ENCODE assay signal across 16 cellular contexts in the genomic region with DNA sequence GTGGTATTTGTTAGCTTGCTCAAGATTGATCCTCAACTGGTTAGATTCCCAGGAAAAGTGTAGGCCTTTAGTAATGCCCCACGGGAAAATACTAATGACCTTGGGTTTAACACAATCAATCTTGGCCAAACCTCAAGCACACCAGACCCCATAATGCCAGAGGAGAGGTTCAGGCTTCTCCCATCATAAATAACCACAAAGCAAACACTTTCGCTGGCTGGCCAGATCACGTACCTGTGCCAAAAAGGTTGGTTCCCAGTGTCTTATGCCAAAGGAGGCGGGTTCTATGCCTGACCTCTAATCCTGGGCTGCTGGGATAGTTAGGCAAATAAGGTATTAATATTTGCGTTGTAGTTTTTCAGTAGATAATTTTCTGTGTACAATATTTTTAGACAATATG.
"Had no signal": no experiment of that assay in that cellular context is flagged by ENCODE, and none has a peak within 500 bp of the region (broad histone marks: within the 10 kb centered on the region; RNA-seq: fewer than 3 reads in every experiment).

No MANE protein-coding gene starts in this region.

- H3K9me3 ChIP-seq: colonic mucosa, right atrium auricular region, tibial nerve had no signal

- H3K27me3 Mint-ChIP-seq: activated B cell treated with CpG ODN at 0.5 μM for 24 hours; activated CD4-positive, alpha-beta T cell treated with anti-CD3 and anti-CD28 coated beads, Interleukin-2, amount 10 ng/mL, durations not matched to agents 24 days and 14 days; activated CD8-positive, alpha-beta T cell treated with anti-CD3 and anti-CD28 coated beads for 36 hours; activated T-cell treated with anti-CD3 and anti-CD28 coated beads, Interleukin-2, amount 50 U/mL, for 24 hours; progenitor cell of endocrine pancreas had no signal

- H3K4me1 ChIP-seq: colonic mucosa, right atrium auricular region, tibial nerve had no signal

- H3K4me3 ChIP-seq: colonic mucosa, right atrium auricular region, tibial nerve had no signal

- H3K27me3 ChIP-seq: colonic mucosa, right atrium auricular region, tibial nerve had no signal

- H3K36me3 ChIP-seq: colonic mucosa, right atrium auricular region, tibial nerve had no signal

- H3K4me3 Mint-ChIP-seq: activated B cell treated with CpG ODN at 0.5 μM for 24 hours; activated CD4-positive, alpha-beta T cell treated with anti-CD3 and anti-CD28 coated beads, Interleukin-2, amount 10 ng/mL, durations not matched to agents 24 days and 14 days; activated CD8-positive, alpha-beta T cell treated with anti-CD3 and anti-CD28 coated beads for 36 hours; activated naive CD4-positive, alpha-beta T cell treated with anti-CD3 and anti-CD28 coated beads for 36 hours; activated T-cell treated with anti-CD3 and anti-CD28 coated beads, Interleukin-2, amount 50 U/mL, for 24 hours; brain; nephron progenitor cell had no signal

- H3K36me3 Mint-ChIP-seq: brain had no signal

- H3K9me3 Mint-ChIP-seq: nephron progenitor cell had no signal

- DNase-seq: activated B cell treated with CpG ODN at 0.5 μM for 24 hours; activated CD4-positive, alpha-beta T cell treated with anti-CD3 and anti-CD28 coated beads, Interleukin-2, amount 10 ng/mL, durations not matched to agents 24 days and 14 days; activated CD8-positive, alpha-beta T cell treated with anti-CD3 and anti-CD28 coated beads for 36 hours; activated naive CD4-positive, alpha-beta T cell treated with anti-CD3 and anti-CD28 coated beads for 36 hours; activated T-cell treated with anti-CD3 and anti-CD28 coated beads, Interleukin-2, amount 50 U/mL, for 24 hours; colonic mucosa; hypothalamus; midbrain; nephron progenitor cell; nucleus accumbens; stimulated activated CD4-positive, alpha-beta T cell treated with anti-CD3 and anti-CD28 coated beads, Interleukin-2, amount 100 ng/mL, for 24 hours; stimulated activated naive CD4-positive, alpha-beta T cell treated with Interleukin-2 at 50 U/mL for 16 hours had no signal

- H3K27ac Mint-ChIP-seq: activated B cell treated with CpG ODN at 0.5 μM for 24 hours; activated CD4-positive, alpha-beta T cell treated with anti-CD3 and anti-CD28 coated beads, Interleukin-2, amount 10 ng/mL, durations not matched to agents 24 days and 14 days; activated CD8-positive, alpha-beta T cell treated with anti-CD3 and anti-CD28 coated beads for 36 hours; activated naive CD4-positive, alpha-beta T cell treated with anti-CD3 and anti-CD28 coated beads for 36 hours; activated T-cell treated with anti-CD3 and anti-CD28 coated beads, Interleukin-2, amount 50 U/mL, for 24 hours; nephron progenitor cell; progenitor cell of endocrine pancreas had no signal

- ATAC-seq: activated CD8-positive, alpha-beta T cell treated with anti-CD3 and anti-CD28 coated beads for 36 hours had no signal

- H3K27ac ChIP-seq: colonic mucosa, right atrium auricular region, tibial nerve had no signal

- H3K4me1 Mint-ChIP-seq: activated B cell treated with CpG ODN at 0.5 μM for 24 hours; activated CD4-positive, alpha-beta T cell treated with anti-CD3 and anti-CD28 coated beads, Interleukin-2, amount 10 ng/mL, durations not matched to agents 24 days and 14 days; nephron progenitor cell had no signal
